In genomic region chr7:16668049-16668858, GRCh38 we compare ENCODE assay signal across 9 cellular contexts. TPM values are rescaled to one million over a fixed set of nuclear protein-coding genes. Genes with fewer than 3 reads are reported as not detected.
DNase-seq lines count a peak whose midpoint lies in the region; ATAC-seq, FAIRE-seq and TF ChIP-seq lines count a peak whose summit lies in the region.
"Had no signal": no experiment of that assay in that cellular context is flagged by ENCODE, and none has a peak within 500 bp of the region (broad histone marks: within the 10 kb centered on the region; RNA-seq: fewer than 3 reads in every experiment).

No MANE protein-coding gene starts in this region.

- TF ChIP-seq CTCF in RWPE2 (IDR thresholded peaks at IDR 0.05; ENCODE audit: poor library complexity, severe bottlenecking) (peak; percentile 28), foreskin keratinocyte (conservative IDR thresholded peaks at IDR 0.05) (peak; percentile 42)

- H3K4me3 ChIP-seq in RWPE2 (ENCODE audit: severe bottlenecking): no peak overlapping the region

- FAIRE-seq in GM19239 (lab: Jason Lieb, UNC): no peak

- H3K27me3 ChIP-seq in RWPE2 (ENCODE audit: insufficient read depth, poor library complexity, severe bottlenecking) (no peaks in the 10 kb centered on the region), foreskin keratinocyte (no peaks in the 10 kb centered on the region)

- H3K4me1 ChIP-seq in RWPE2 (ENCODE audit: insufficient read depth, poor library complexity, severe bottlenecking): peaks cover 28% of the 10 kb centered on the region
- H3K4me1 ChIP-seq in foreskin keratinocyte: peaks cover 27% of the 10 kb centered on the region

- peaks cover 49% of the 10 kb centered on the region for H3K36me3 ChIP-seq in RWPE2 (ENCODE audit: low read depth)

- H3K9me3 ChIP-seq in RWPE2 (ENCODE audit: severe bottlenecking): no peaks in the 10 kb centered on the region

- DNase-seq in GM03348 (ENCODE audit: low spot score): peak; percentile 89
- DNase-seq in RWPE2 (ENCODE audit: low spot score): peak; percentile 83
- peak; percentile 94 to 98 for DNase-seq in foreskin keratinocyte
- DNase-seq in sciatic nerve (ENCODE audit: low spot score): peak; percentile 71
- DNase-seq in GM19239 (ENCODE audit: insufficient read length, low spot score): no peak
- DNase-seq: activated T-cell treated with anti-CD3 and anti-CD28 coated beads, Interleukin-2, amount 50 U/mL, for 4 hours had no signal

- ATAC-seq in RWPE2 (ENCODE audit: low read depth): peak; percentile 97
- ATAC-seq in foreskin keratinocyte: peak; percentile 98
- ATAC-seq in sciatic nerve: peak; percentile 96
- no peak for ATAC-seq in HG02884 (IDR thresholded peaks at IDR 0.05; ENCODE audit: unreplicated experiment)
- ATAC-seq in HG03469 (IDR thresholded peaks at IDR 0.05; ENCODE audit: unreplicated experiment): no peak
- ATAC-seq in HG03108 (IDR thresholded peaks at IDR 0.05; ENCODE audit: unreplicated experiment): no peak

- intact Hi-C loops in sciatic nerve (cut with DNase I): no loop called here

- H3K27ac ChIP-seq in RWPE2 (ENCODE audit: poor library complexity, severe bottlenecking) (peak overlapping the region; percentile 81), foreskin keratinocyte (peak overlapping the region; percentile 62)

RNA-seq across cellular contexts. Expression of gene BZW2, which starts 22.3 kb away (rescaled TPM):
- total RNA-seq in foreskin keratinocyte (67.4 and 72.8 TPM in 2 replicates), sciatic nerve (30.8 TPM)
- 53.1 and 66.9 TPM in 2 replicates for polyA plus RNA-seq in foreskin keratinocyte

RNA-seq across cellular contexts. Expression of gene ANKMY2, which starts 22.7 kb away (rescaled TPM):
- total RNA-seq in foreskin keratinocyte: 10.1 and 10.2 TPM in 2 replicates
- 5.3 and 5.4 TPM in 2 replicates for polyA plus RNA-seq in foreskin keratinocyte
- total RNA-seq in sciatic nerve: 29.5 TPM

Comparison
In these comparisons a context has a peak if more than half of its experiments do, and no peak if none do; other contexts are left out.
1. ATAC-seq: peak in RWPE2 (single experiment), foreskin keratinocyte (single experiment) and sciatic nerve (single experiment); none in HG02884 (single experiment), HG03469 (single experiment) and HG03108 (single experiment).